In the genomic region with DNA sequence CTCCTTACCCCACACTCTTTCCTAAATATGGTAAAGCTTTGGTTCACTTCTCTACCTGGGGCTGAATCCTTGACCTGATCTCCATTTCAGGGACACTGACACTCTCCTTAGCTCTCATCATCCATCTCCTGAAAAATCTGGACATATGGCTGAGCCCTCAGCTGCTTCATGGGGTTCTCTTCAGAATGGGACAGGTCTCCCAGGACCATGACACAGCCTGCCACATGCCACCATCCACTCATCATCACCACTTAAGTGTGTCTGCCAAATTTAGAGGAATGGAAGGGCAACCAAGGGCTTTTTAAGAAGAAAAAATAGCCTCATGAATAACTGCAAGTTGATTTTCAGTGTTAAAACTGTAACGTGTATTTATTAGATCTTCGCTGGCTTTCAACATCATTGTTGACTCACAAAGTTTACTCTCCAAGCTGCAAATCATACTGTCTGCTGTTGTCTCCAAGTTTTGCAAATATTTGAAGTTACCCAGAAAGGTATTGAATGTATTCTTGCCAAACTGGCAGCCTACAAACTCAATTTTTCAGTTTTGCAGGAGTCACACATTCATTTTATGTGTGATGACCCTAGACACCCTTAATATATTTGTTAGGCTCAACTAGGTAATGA, we compare ENCODE assay signal across 24 cellular contexts. TPM values are rescaled to one million over a fixed set of nuclear protein-coding genes. Genes with fewer than 3 reads are reported as not detected.
DNase-seq lines count a peak whose midpoint lies in the region; ATAC-seq and TF ChIP-seq lines count a peak whose summit lies in the region.
"Had no signal": no experiment of that assay in that cellular context is flagged by ENCODE, and none has a peak within 500 bp of the region (broad histone marks: within the 10 kb centered on the region; RNA-seq: fewer than 3 reads in every experiment).

No MANE protein-coding gene starts in this region.

- TF ChIP-seq CTCF in LNCaP clone FGC (IDR thresholded peaks at IDR 0.05; ENCODE audit: control insufficient read depth, extremely low read depth, insufficient read depth) (no peak), glutamatergic neuron (IDR thresholded peaks at IDR 0.05; ENCODE audit: partially characterized antibody, unreplicated experiment) (no peak), right lobe of liver (IDR thresholded peaks at IDR 0.05) (no peak)

- H3K27me3 Mint-ChIP-seq in glutamatergic neuron (ENCODE audit: unreplicated experiment), result peaks cover 4% of the 10 kb centered on the region
- H3K27me3 Mint-ChIP-seq: CD4-positive, CD25-positive, alpha-beta regulatory T cell; IgD-negative memory B cell had no signal

- peaks cover 0 to 8% (median 0%) of the 10 kb centered on the region in 4 donors for H3K4me1 ChIP-seq in right lobe of liver

- TF ChIP-seq POLR2A in right lobe of liver (IDR thresholded peaks at IDR 0.05), result no peak

- peak; percentile 6 for DNase-seq in LNCaP clone FGC (ENCODE audit: low read depth)
- no peak for DNase-seq in glutamatergic neuron
- DNase-seq in right lobe of liver, result no peak
- no peak for DNase-seq in stimulated activated naive CD4-positive, alpha-beta T cell treated with Interleukin-2 at 50 U/mL for 16 hours (lab: John Stamatoyannopoulos, UW)
- DNase-seq: ACHN; BE2C; C1 segment of cervical spinal cord; CD4-positive, CD25-positive, alpha-beta regulatory T cell; CD8-positive, alpha-beta memory T cell; COR-L47; DMS 273 treated with DMSO at 0.1 percent for 48 hours; DMS53; DND-41; EL; GM23248; HFFc6; KBM-7 had no signal

- peaks cover 10% of the 10 kb centered on the region for H3K4me1 Mint-ChIP-seq in glutamatergic neuron (ENCODE audit: low read depth, unreplicated experiment)
- H3K4me1 Mint-ChIP-seq: CD4-positive, CD25-positive, alpha-beta regulatory T cell; CD8-positive, alpha-beta memory T cell; IgD-negative memory B cell had no signal

- ATAC-seq in right lobe of liver, result peak; percentile 35 to 78 (median 70)
- ATAC-seq in GM21515 (IDR thresholded peaks at IDR 0.05; ENCODE audit: unreplicated experiment), result no peak
- ATAC-seq in GM18502 (IDR thresholded peaks at IDR 0.05; ENCODE audit: poor library complexity, unreplicated experiment), result no peak
- no peak for ATAC-seq in GM19395 (IDR thresholded peaks at IDR 0.05; ENCODE audit: unreplicated experiment)
- ATAC-seq: GM12878, HCT116 had no signal

- H3K4me3 ChIP-seq in LNCaP clone FGC (ENCODE audit: low read depth, low read length) (no peak overlapping the region), right lobe of liver (no peak overlapping the region)
- H3K4me3 ChIP-seq: GM12878, GM23248 had no signal

- H3K27ac Mint-ChIP-seq in glutamatergic neuron (ENCODE audit: unreplicated experiment), result peak overlapping the region; percentile 82
- H3K27ac Mint-ChIP-seq: CD4-positive, CD25-positive, alpha-beta regulatory T cell; CD8-positive, alpha-beta memory T cell; HFFc6; IgD-negative memory B cell had no signal

- no peaks in the 10 kb centered on the region for H3K9me3 ChIP-seq in right lobe of liver
- H3K9me3 ChIP-seq: BE2C had no signal

- H3K27ac ChIP-seq in right lobe of liver, result no peak overlapping the region
- H3K27ac ChIP-seq: GM23248 had no signal

- no peaks in the 10 kb centered on the region for H3K36me3 ChIP-seq in right lobe of liver

- peaks cover 14% of the 10 kb centered on the region for H3K36me3 Mint-ChIP-seq in glutamatergic neuron (ENCODE audit: unreplicated experiment)
- H3K36me3 Mint-ChIP-seq: CD4-positive, CD25-positive, alpha-beta regulatory T cell; CD8-positive, alpha-beta memory T cell; IgD-negative memory B cell had no signal

- H3K9me3 Mint-ChIP-seq in glutamatergic neuron (ENCODE audit: unreplicated experiment), result no peaks in the 10 kb centered on the region
- H3K9me3 Mint-ChIP-seq: HFFc6 had no signal

- H3K4me3 Mint-ChIP-seq in glutamatergic neuron (ENCODE audit: unreplicated experiment), result peak overlapping the region; percentile 30
- H3K4me3 Mint-ChIP-seq: CD8-positive, alpha-beta memory T cell; HFFc6; IgD-negative memory B cell had no signal

- WGBS in right lobe of liver (ENCODE audit: insufficient coverage, low coverage, low lambda C conversion rate, missing lambda C conversion rate), result 46% methylated on average over 2 of the region's 2 CpGs

- H3K27me3 ChIP-seq in right lobe of liver, result peaks cover 0 to 5% of the 10 kb centered on the region in 2 donors
- H3K27me3 ChIP-seq: BE2C had no signal

- intact Hi-C loops in right lobe of liver (cut with DNase I), result no loop called here

RNA-seq across cellular contexts. Expression of a gene that starts 41.1 kb away (rescaled TPM):
- 17.4 TPM for total RNA-seq in glutamatergic neuron (ENCODE audit: unreplicated experiment)
- total RNA-seq in right lobe of liver, result not detected
- total RNA-seq: CD4-positive, CD25-positive, alpha-beta regulatory T cell; CD8-positive, alpha-beta memory T cell; G401; GM12878; GM23248; HFFc6 had no signal

Comparison
In these comparisons a context has a peak if more than half of its experiments do, and no peak if none do; other contexts are left out.
1. ATAC-seq: peak in right lobe of liver (4 of 4); none in GM21515 (single experiment), GM18502 (single experiment) and GM19395 (single experiment).
2. RNA of a gene that starts 41.1 kb away (total RNA-seq): 17.4 TPM in glutamatergic neuron (single experiment); not detected in right lobe of liver; every median in the first group is over 10 times any median in the second.